Comparison of ENCODE assay signal across 26 cellular contexts in genomic region chr12:24748326-24748725, GRCh38.
DNase-seq lines count a peak whose midpoint lies in the region; ATAC-seq, FAIRE-seq and TF ChIP-seq lines count a peak whose summit lies in the region.
"Had no signal": no experiment of that assay in that cellular context is flagged by ENCODE, and none has a peak within 500 bp of the region (broad histone marks: within the 10 kb centered on the region; RNA-seq: fewer than 3 reads in every experiment).

No MANE protein-coding gene starts in this region.

- H3K18ac ChIP-seq in neuronal stem cell (ENCODE audit: low read length), result no peak overlapping the region

- no peak overlapping the region for H2BK120ac ChIP-seq in neuronal stem cell (ENCODE audit: low read depth, low read length)

- H3K79me1 ChIP-seq in neuronal stem cell (ENCODE audit: low read depth, low read length), result no peaks in the 10 kb centered on the region

- H3K4me3 ChIP-seq in HUES48 (ENCODE audit: low read depth, low read length) (peak overlapping the region; percentile 10; the same call in 1 of the 2 replicates), bronchial epithelial cell (ENCODE audit: low read depth, low read length) (no peak overlapping the region), iPS-20b (ENCODE audit: low read length) (peak overlapping the region; percentile 39; the same call in 1 of the 2 replicates), neuronal stem cell (ENCODE audit: low read length in 2 of 2) (no peak overlapping the region), Karpas-422 (ENCODE audit: low read length) (no peak overlapping the region)
- H3K4me3 ChIP-seq: A549, BLaER1, GM12878 had no signal

- WGBS in neuronal stem cell (ENCODE audit: extremely low coverage in 2 of 2, insufficient read length in 2 of 2, insufficient replicate concordance in 1 of 2), 2 donors, result no CpG with 5 or more reads among the region's 11 CpGs

- DNase-seq in bronchial epithelial cell (ENCODE audit: low read depth) (no peak), neuronal stem cell (ENCODE audit: low spot score) (no peak), Karpas-422 (no peak)
- DNase-seq: Calu3; CD4-positive, alpha-beta memory T cell; GF-D8; HFFc6; KG1; MV-4-11; NCI-H1417 treated with DMSO at 0.1 percent for 48 hours; NCI-H187 treated with DMSO at 0.1 percent for 48 hours; NCI-H2227 treated with DMSO at 0.1 percent for 48 hours; NCI-H510A treated with DMSO at 0.1 percent for 48 hours; NCI-H774; PC-3; RPMI8226; SHP77 treated with DMSO at 0.1 percent for 48 hours had no signal

- H2AFZ ChIP-seq in neuronal stem cell (ENCODE audit: low read length) (peak overlapping the region; percentile 48), Karpas-422 (ENCODE audit: low read length) (no peak overlapping the region)

- no peak overlapping the region for H3K23ac ChIP-seq in neuronal stem cell (ENCODE audit: low read depth, low read length, poor library complexity)

- no peaks in the 10 kb centered on the region for H4K20me1 ChIP-seq in Karpas-422 (ENCODE audit: insufficient read depth, low read depth, low read length)
- H4K20me1 ChIP-seq: BLaER1 had no signal

- H2BK5ac ChIP-seq in neuronal stem cell (ENCODE audit: low read length), result no peak overlapping the region

- no peak for TF ChIP-seq CTCF in bronchial epithelial cell (IDR thresholded peaks at IDR 0.05; ENCODE audit: insufficient read depth, low read length, severe bottlenecking)

- H3K9ac ChIP-seq in HUES48 (ENCODE audit: low read depth, low read length) (no peak overlapping the region), iPS-20b (ENCODE audit: low read depth, low read length) (peak overlapping the region; percentile 38; the same call in 1 of the 2 replicates), neuronal stem cell (ENCODE audit: low read depth, low read length, poor library complexity) (no peak overlapping the region), Karpas-422 (ENCODE audit: low read length) (no peak overlapping the region)
- H3K9ac ChIP-seq: BLaER1 had no signal

- H3K27ac ChIP-seq in HUES48 (ENCODE audit: low read depth, low read length), result no peak overlapping the region
- H3K27ac ChIP-seq in iPS-20b (ENCODE audit: low read length), result no peak overlapping the region
- H3K27ac ChIP-seq in neuronal stem cell (replicated peaks; ENCODE audit: low read length), result no peak overlapping the region
- H3K27ac ChIP-seq in Karpas-422 (ENCODE audit: low read length), result no peak overlapping the region
- H3K27ac ChIP-seq: A549, BLaER1 had no signal

- ATAC-seq in GM21723 (IDR thresholded peaks at IDR 0.05; ENCODE audit: unreplicated experiment) (no peak), HG02973 (IDR thresholded peaks at IDR 0.05; ENCODE audit: unreplicated experiment) (no peak), HG03342 (IDR thresholded peaks at IDR 0.05; ENCODE audit: unreplicated experiment) (no peak)
- ATAC-seq: A549, GM12878, PC-3 had no signal

- no peak overlapping the region for H3K4me2 ChIP-seq in neuronal stem cell (ENCODE audit: insufficient read depth, low read length, poor library complexity, severe bottlenecking)
- H3K4me2 ChIP-seq in Karpas-422 (ENCODE audit: low read depth, low read length, poor library complexity, severe bottlenecking), result no peak overlapping the region
- H3K4me2 ChIP-seq: A549, BLaER1 had no signal

- no peak overlapping the region for H2BK15ac ChIP-seq in neuronal stem cell (ENCODE audit: low read length)

- H3K36me3 ChIP-seq in HUES48 (ENCODE audit: control insufficient read depth, insufficient read depth, low read length) (no peaks in the 10 kb centered on the region), bronchial epithelial cell (ENCODE audit: control insufficient read depth, insufficient read depth, low read length) (no peaks in the 10 kb centered on the region), iPS-20b (ENCODE audit: insufficient read depth, low read depth, low read length) (no peaks in the 10 kb centered on the region), neuronal stem cell (replicated peaks in 1 of 2; ENCODE audit: control insufficient read depth in 2 of 2, insufficient read depth in 2 of 2, low read length in 2 of 2) (no peaks in the 10 kb centered on the region), Karpas-422 (ENCODE audit: insufficient read depth, low read length) (no peaks in the 10 kb centered on the region)
- H3K36me3 ChIP-seq: BLaER1 had no signal

- peak; percentile 50 for FAIRE-seq in bronchial epithelial cell (lab: Jason Lieb, UNC)
- FAIRE-seq: A549, GM12878, GM19239 had no signal

- H3K27me3 ChIP-seq in HUES48 (ENCODE audit: control insufficient read depth, insufficient read depth, low read length) (no peaks in the 10 kb centered on the region), bronchial epithelial cell (ENCODE audit: control insufficient read depth, insufficient read depth, low read length) (no peaks in the 10 kb centered on the region), iPS-20b (ENCODE audit: insufficient read depth, low read length) (no peaks in the 10 kb centered on the region), neuronal stem cell (ENCODE audit: control insufficient read depth in 3 of 3, insufficient read depth in 3 of 3, low read depth in 1 of 3, low read length in 3 of 3) (no peaks in the 10 kb centered on the region), Karpas-422 (ENCODE audit: low read length) (no peaks in the 10 kb centered on the region)
- H3K27me3 ChIP-seq: BLaER1 had no signal

- H3K4me1 ChIP-seq in HUES48 (ENCODE audit: control insufficient read depth, insufficient read depth, low read length), result peaks cover 29% of the 10 kb centered on the region
- H3K4me1 ChIP-seq in iPS-20b (ENCODE audit: insufficient read depth, low read length), result peaks cover 24% of the 10 kb centered on the region
- peaks cover 10 to 26% of the 10 kb centered on the region in 2 donors for H3K4me1 ChIP-seq in neuronal stem cell (ENCODE audit: control insufficient read depth in 2 of 2, insufficient read depth in 1 of 2, low read depth in 1 of 2, low read length in 2 of 2)
- no peaks in the 10 kb centered on the region for H3K4me1 ChIP-seq in Karpas-422 (ENCODE audit: low read length)
- H3K4me1 ChIP-seq: A549, BLaER1 had no signal

- H4K8ac ChIP-seq in neuronal stem cell (ENCODE audit: low read depth, low read length), result no peak overlapping the region

- no peaks in the 10 kb centered on the region for H3K9me3 ChIP-seq in HUES48 (ENCODE audit: control insufficient read depth, insufficient read depth, low read length)
- no peaks in the 10 kb centered on the region for H3K9me3 ChIP-seq in iPS-20b (ENCODE audit: insufficient read depth, low read depth, low read length)
- no peaks in the 10 kb centered on the region for H3K9me3 ChIP-seq in neuronal stem cell (replicated peaks in 1 of 2; ENCODE audit: control insufficient read depth in 2 of 2, insufficient read depth in 1 of 2, low read depth in 1 of 2, low read length in 2 of 2)
- H3K9me3 ChIP-seq in Karpas-422 (ENCODE audit: low read length), result no peaks in the 10 kb centered on the region
- H3K9me3 ChIP-seq: A549, BLaER1 had no signal

- H2AK5ac ChIP-seq in neuronal stem cell (ENCODE audit: low read depth, low read length), result no peak overlapping the region

- no peaks in the 10 kb centered on the region for H3K79me2 ChIP-seq in Karpas-422 (ENCODE audit: low read length)

- no peak overlapping the region for H3K14ac ChIP-seq in neuronal stem cell (ENCODE audit: low read length)

- no peak overlapping the region for H3K4ac ChIP-seq in neuronal stem cell (ENCODE audit: low read length)

- no peak overlapping the region for H2BK12ac ChIP-seq in neuronal stem cell (ENCODE audit: low read length)

- H4K91ac ChIP-seq in neuronal stem cell (ENCODE audit: low read depth, low read length, poor library complexity), result no peak overlapping the region

- no peaks in the 10 kb centered on the region for H3K9me2 ChIP-seq in Karpas-422 (replicated peaks; ENCODE audit: insufficient read depth, low read length)

Comparison
In these comparisons a context has a peak if more than half of its experiments do, and no peak if none do; other contexts are left out.
1. H3K4me3 ChIP-seq: peak in HUES48 (single experiment) and iPS-20b (single experiment); none in bronchial epithelial cell (single experiment), neuronal stem cell (0 of 2) and Karpas-422 (single experiment).